ENCODE assay signal across 17 cellular contexts in the genomic region with DNA sequence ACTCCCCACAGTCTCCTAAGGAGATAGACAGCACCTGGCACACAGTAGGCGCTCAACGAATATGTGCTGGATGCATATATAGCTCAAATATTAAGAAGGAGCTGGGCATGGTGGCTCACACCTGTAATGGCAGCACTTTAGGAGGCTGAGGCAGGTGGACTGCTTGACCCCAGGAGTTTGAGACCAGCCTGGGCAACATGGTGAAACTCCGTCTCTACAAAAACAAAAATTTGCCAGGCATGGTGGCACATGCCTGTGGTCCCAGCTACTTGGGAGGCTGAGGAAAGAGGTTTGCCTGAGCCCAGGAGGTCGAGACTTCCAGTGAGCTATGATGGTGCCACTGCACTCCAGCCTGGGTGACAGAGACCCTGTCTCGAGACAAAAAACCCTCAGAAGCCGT.
"Had no signal": no experiment of that assay in that cellular context is flagged by ENCODE, and none has a peak within 500 bp of the region (broad histone marks: within the 10 kb centered on the region; RNA-seq: fewer than 3 reads in every experiment).

No MANE protein-coding gene starts in this region.

- H3K27ac Mint-ChIP-seq: dendritic cell treated with granulocyte-macrophage colony-stimulating factor and Interleukin-4, amounts not matched to agents 40 ng/mL and 50 ng/mL, for 4 days; effector memory CD8-positive, alpha-beta T cell; mesothelial cell of epicardium had no signal

- H3K9me3 Mint-ChIP-seq: dendritic cell treated with granulocyte-macrophage colony-stimulating factor and Interleukin-4, amounts not matched to agents 40 ng/mL and 50 ng/mL, for 4 days; effector memory CD8-positive, alpha-beta T cell; mesothelial cell of epicardium had no signal

- H3K4me3 ChIP-seq: colonic mucosa, esophagus muscularis mucosa, gastroesophageal sphincter, heart left ventricle, left lung, lower lobe of right lung, mucosa of descending colon had no signal

- H3K4me3 Mint-ChIP-seq: dendritic cell treated with granulocyte-macrophage colony-stimulating factor and Interleukin-4, amounts not matched to agents 40 ng/mL and 50 ng/mL, for 4 days; effector memory CD8-positive, alpha-beta T cell; mesothelial cell of epicardium had no signal

- H3K27me3 ChIP-seq: colonic mucosa, esophagus muscularis mucosa, foreskin keratinocyte, gastroesophageal sphincter, heart left ventricle, left lung had no signal

- H3K4me1 ChIP-seq: colonic mucosa had no signal

- DNase-seq: colonic mucosa; cortex of kidney; effector CD8-positive, alpha-beta T cell; effector memory CD8-positive, alpha-beta T cell; foreskin keratinocyte; hippocampal formation; left cardiac atrium; left lung; left ventricle myocardium superior; lower lobe of right lung; mesenchymal stem cell; mucosa of descending colon had no signal

- H3K9me3 ChIP-seq: colonic mucosa, esophagus muscularis mucosa, gastroesophageal sphincter, heart left ventricle, left lung, lower lobe of right lung, mucosa of descending colon had no signal

- ATAC-seq: effector memory CD8-positive, alpha-beta T cell; foreskin keratinocyte; gastroesophageal sphincter; heart left ventricle; left cardiac atrium; left lung; left ventricle myocardium superior; lower lobe of right lung; mucosa of descending colon had no signal

- H3K27ac ChIP-seq: colonic mucosa, esophagus muscularis mucosa, foreskin keratinocyte, gastroesophageal sphincter, heart left ventricle, left lung, lower lobe of right lung had no signal
